ENCODE assay signal across 23 cellular contexts in the genomic region with DNA sequence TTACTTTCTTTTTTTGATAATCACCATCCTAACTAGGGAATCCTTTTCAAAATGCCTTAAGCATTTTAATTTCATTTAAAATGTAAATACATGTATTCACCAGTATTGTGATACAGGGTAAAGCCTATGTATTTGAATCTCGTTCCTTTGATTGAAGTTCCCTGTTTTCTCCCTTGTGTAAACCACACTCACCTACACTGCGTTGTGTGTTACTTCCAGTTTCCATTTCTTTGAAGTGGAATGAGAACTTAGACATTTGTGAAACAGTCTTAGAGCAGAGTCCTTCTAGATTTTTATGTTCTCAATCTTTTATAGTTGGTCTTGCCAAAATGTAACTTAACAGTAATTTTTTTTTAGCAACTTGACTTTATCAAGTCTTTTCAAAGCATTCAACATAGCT.
DNase-seq lines count a peak whose midpoint lies in the region; ATAC-seq, FAIRE-seq and TF ChIP-seq lines count a peak whose summit lies in the region.
"Had no signal": no experiment of that assay in that cellular context is flagged by ENCODE, and none has a peak within 500 bp of the region (broad histone marks: within the 10 kb centered on the region; RNA-seq: fewer than 3 reads in every experiment).

No MANE protein-coding gene starts in this region.

- intact Hi-C loops in activated CD4-positive, alpha-beta T cell treated with anti-CD3 and anti-CD28 coated beads, Interleukin-2, amount 10 ng/mL, durations not matched to agents 24 days and 14 days (cut with micrococcal nuclease): no loop called here

- peaks cover 23% of the 10 kb centered on the region for H3K4me1 Mint-ChIP-seq in activated CD4-positive, alpha-beta T cell treated with anti-CD3 and anti-CD28 coated beads, Interleukin-2, amount 10 ng/mL, durations not matched to agents 24 days and 14 days
- peaks cover 66% of the 10 kb centered on the region for H3K4me1 Mint-ChIP-seq in endothelial cell (ENCODE audit: unreplicated experiment)

- no peak overlapping the region for H3K27ac Mint-ChIP-seq in activated CD4-positive, alpha-beta T cell treated with anti-CD3 and anti-CD28 coated beads, Interleukin-2, amount 10 ng/mL, durations not matched to agents 24 days and 14 days
- peak overlapping the region; percentile 98 for H3K27ac Mint-ChIP-seq in endothelial cell (ENCODE audit: unreplicated experiment)
- H3K27ac Mint-ChIP-seq: neural progenitor cell had no signal

- TF ChIP-seq CTCF in endothelial cell (IDR thresholded peaks at IDR 0.05; ENCODE audit: unreplicated experiment): no peak

- ATAC-seq in GM21367 (IDR thresholded peaks at IDR 0.05; ENCODE audit: unreplicated experiment) (peak; percentile 79), HG03432 (IDR thresholded peaks at IDR 0.05; ENCODE audit: unreplicated experiment) (peak; percentile 80), GM18858 (IDR thresholded peaks at IDR 0.05; ENCODE audit: unreplicated experiment) (no peak)
- ATAC-seq: activated CD4-positive, CD25-positive, alpha-beta regulatory T cell treated with anti-CD3 and anti-CD28 coated beads, Interleukin-2, amount 50 U/mL, for 24 hours; HepG2; left lobe of liver; psoas muscle; upper lobe of right lung had no signal

- H3K27me3 Mint-ChIP-seq in activated CD4-positive, alpha-beta T cell treated with anti-CD3 and anti-CD28 coated beads, Interleukin-2, amount 10 ng/mL, durations not matched to agents 24 days and 14 days: peaks cover 6% of the 10 kb centered on the region
- peaks cover 12% of the 10 kb centered on the region for H3K27me3 Mint-ChIP-seq in endothelial cell (ENCODE audit: unreplicated experiment)

- H3K4me3 Mint-ChIP-seq in activated CD4-positive, alpha-beta T cell treated with anti-CD3 and anti-CD28 coated beads, Interleukin-2, amount 10 ng/mL, durations not matched to agents 24 days and 14 days: no peak overlapping the region
- no peak overlapping the region for H3K4me3 Mint-ChIP-seq in endothelial cell (ENCODE audit: unreplicated experiment)
- H3K4me3 Mint-ChIP-seq: neural progenitor cell had no signal

- DNase-seq in activated CD4-positive, alpha-beta T cell treated with anti-CD3 and anti-CD28 coated beads, Interleukin-2, amount 10 ng/mL, durations not matched to agents 24 days and 14 days: peak; percentile 70
- DNase-seq in activated CD4-positive, alpha-beta T cell treated with anti-CD3 and anti-CD28 coated beads for 4 hours: no peak
- DNase-seq in endothelial cell (ENCODE audit: low spot score) (no peak), GM19239 (ENCODE audit: insufficient read length, low spot score) (no peak)
- no peak for DNase-seq in stimulated activated CD4-positive, alpha-beta T cell treated with anti-CD3 and anti-CD28 coated beads, Interleukin-2, amount 100 ng/mL, for 24 hours
- DNase-seq: 8988T; activated CD8-positive, alpha-beta memory T cell treated with anti-CD3 and anti-CD28 coated beads, Interleukin-2, amount 50 U/mL, for 4 hours; activated naive CD4-positive, alpha-beta T cell treated with Interleukin-2 at 50 U/mL for 16 hours; COR-L47; effector memory CD4-positive, alpha-beta T cell; GM23248; NCI-H1694; psoas muscle; SK-N-SH; stimulated activated CD4-positive, alpha-beta T cell treated with anti-CD3 and anti-CD28 coated beads, Interleukin-2, amount 100 ng/mL, for 48 hours; upper lobe of right lung had no signal

- no peak for FAIRE-seq in GM19239 (lab: Jason Lieb, UNC)
- FAIRE-seq: HepG2 had no signal

- peaks cover 6% of the 10 kb centered on the region for H3K9me3 Mint-ChIP-seq in activated CD4-positive, alpha-beta T cell treated with anti-CD3 and anti-CD28 coated beads, Interleukin-2, amount 10 ng/mL, durations not matched to agents 24 days and 14 days
- no peaks in the 10 kb centered on the region for H3K9me3 Mint-ChIP-seq in endothelial cell (ENCODE audit: unreplicated experiment)
- H3K9me3 Mint-ChIP-seq: neural progenitor cell had no signal

- H3K36me3 Mint-ChIP-seq in activated CD4-positive, alpha-beta T cell treated with anti-CD3 and anti-CD28 coated beads, Interleukin-2, amount 10 ng/mL, durations not matched to agents 24 days and 14 days (ENCODE audit: low read depth): no peaks in the 10 kb centered on the region
- H3K36me3 Mint-ChIP-seq in endothelial cell (ENCODE audit: low read depth, unreplicated experiment): peaks cover 25% of the 10 kb centered on the region
